Comparison of ENCODE assay signal across 7 cellular contexts in genomic region chr1:52123622-52124021, GRCh38.
"Had no signal": no experiment of that assay in that cellular context is flagged by ENCODE, and none has a peak within 500 bp of the region (broad histone marks: within the 10 kb centered on the region; RNA-seq: fewer than 3 reads in every experiment).

No MANE protein-coding gene starts in this region.

- H3K9ac ChIP-seq: GM23248 had no signal

- H2AFZ ChIP-seq: GM23248 had no signal

- DNase-seq: GM23248, GOT3, H7, KBM-7 had no signal

- FAIRE-seq: HTR-8/SVneo had no signal

- H3K4me3 ChIP-seq: GM23248, HAP-1 had no signal

- ATAC-seq: HCT116 had no signal

- H3K9me3 ChIP-seq: HAP-1 had no signal

- H3K36me3 ChIP-seq: HAP-1 had no signal

- H3K27ac ChIP-seq: GM23248 had no signal
